8 cellular contexts compared by ENCODE assay signal in genomic region chr20:51022803-51023616, GRCh38. TPM values are rescaled to one million over a fixed set of nuclear protein-coding genes. Genes with fewer than 3 reads are reported as not detected.
DNase-seq lines count a peak whose midpoint lies in the region; ATAC-seq, FAIRE-seq and TF ChIP-seq lines count a peak whose summit lies in the region.

Gene KCNG1 (minus strand): TSS chr20:51023107. CDS start chr20:51010338, 12,769 bp downstream.

- no peak within 1 kb of the TSS for H3K9ac ChIP-seq in HepG2 (ENCODE audit: insufficient read depth, low read depth, low read length)

- CTCF ChIA-PET in activated B cell treated with CpG ODN at 0.5 μM for 24 hours (lab: Charles Lee) (no interaction called here), HepG2 (lab: Yijun Ruan, JAX; ENCODE audit: low intra/inter-chr PET ratio, low total read pairs) (no interaction called here)

- H3K27ac ChIP-seq in HepG2 (ENCODE audit: extremely low read length, insufficient read depth, low read length): no peak within 1 kb of the TSS

- H3K4me1 Mint-ChIP-seq in activated B cell treated with CpG ODN at 0.5 μM for 24 hours: peaks cover 16% of the 10 kb centered on the region
- H3K4me1 Mint-ChIP-seq in dendritic cell treated with granulocyte-macrophage colony-stimulating factor and Interleukin-4, amounts not matched to agents 40 ng/mL and 50 ng/mL, for 4 days (ENCODE audit: low read depth): peaks cover 29% of the 10 kb centered on the region

- no peaks in the 10 kb centered on the region for H3K9me3 Mint-ChIP-seq in activated B cell treated with CpG ODN at 0.5 μM for 24 hours
- H3K9me3 Mint-ChIP-seq in dendritic cell treated with granulocyte-macrophage colony-stimulating factor and Interleukin-4, amounts not matched to agents 40 ng/mL and 50 ng/mL, for 4 days: no peaks in the 10 kb centered on the region

- DNase-seq in GM04504 (ENCODE audit: low read depth) (peak; percentile 59), activated B cell treated with CpG ODN at 0.5 μM for 24 hours (peak; percentile 49), HepG2 (ENCODE audit: low spot score) (no peak)
- peak; percentile 50 for DNase-seq in stimulated activated CD4-positive, alpha-beta T cell treated with anti-CD3 and anti-CD28 coated beads, Interleukin-4, amount 100 ng/mL, for 1 hour

- ATAC-seq in activated B cell treated with CpG ODN at 0.5 μM for 24 hours (ENCODE audit: low read depth) (peak; percentile 89), HepG2 (peak; percentile 77), HG03521 (IDR thresholded peaks at IDR 0.05; ENCODE audit: unreplicated experiment) (no peak), GM18907 (IDR thresholded peaks at IDR 0.05; ENCODE audit: unreplicated experiment) (no peak)

- BruUV-seq in HepG2 (replicated peaks; lab: Mats Ljungman, UMichigan): no TSS peak

- 32% methylated on average over 81 of the region's 108 CpGs for WGBS in HepG2 (ENCODE audit: low lambda C conversion rate)

- no peak within 1 kb of the TSS for H3K4me2 ChIP-seq in HepG2 (ENCODE audit: low read depth, low read length)

- H3K79me2 ChIP-seq in HepG2 (ENCODE audit: insufficient read depth, low read length): no peaks in the 10 kb centered on the region

- TF ChIP-seq EP300 in Ishikawa (IDR thresholded peaks at IDR 0.05; ENCODE audit: borderline replicate concordance): no peak
- no peak for TF ChIP-seq EP300 in HepG2 (IDR thresholded peaks at IDR 0.05; ENCODE audit: low read depth in 2 of 2, low read length in 2 of 2)
- no peak for TF ChIP-seq EP300 in HepG2 (CRISPR knock-in tag; IDR thresholded peaks at IDR 0.05; ENCODE audit: borderline replicate concordance)

- peak within 1 kb of the TSS; percentile 78 for H3K4me3 Mint-ChIP-seq in activated B cell treated with CpG ODN at 0.5 μM for 24 hours
- H3K4me3 Mint-ChIP-seq in dendritic cell treated with granulocyte-macrophage colony-stimulating factor and Interleukin-4, amounts not matched to agents 40 ng/mL and 50 ng/mL, for 4 days: peak within 1 kb of the TSS; percentile 53

- TF ChIP-seq RAD21 in Ishikawa (IDR thresholded peaks at IDR 0.05; ENCODE audit: low read depth) (no peak), HepG2 (CRISPR knock-in tag; IDR thresholded peaks at IDR 0.05) (no peak)

- H3K4me3 ChIP-seq in HepG2 (replicated peaks in 1 of 3; ENCODE audit: insufficient read depth in 1 of 3, low read depth in 2 of 3, low read length in 3 of 3): peak within 1 kb of the TSS in 1 of 3 experiments; percentile 32; a peak in 1 of 6 replicates

- no peak for FAIRE-seq in HepG2 (lab: Jason Lieb, UNC)

- H3K27me3 Mint-ChIP-seq in activated B cell treated with CpG ODN at 0.5 μM for 24 hours: peaks cover 36% of the 10 kb centered on the region
- peaks cover 78% of the 10 kb centered on the region for H3K27me3 Mint-ChIP-seq in dendritic cell treated with granulocyte-macrophage colony-stimulating factor and Interleukin-4, amounts not matched to agents 40 ng/mL and 50 ng/mL, for 4 days

- POLR2A ChIA-PET in activated B cell treated with CpG ODN at 0.5 μM for 24 hours (lab: Charles Lee) (interaction anchor here (0.9 to 1.5 kb wide), 3 partner anchors 12 to 232 kb away, joined by 3 read pairs; no protein-coding TSS in a partner anchor), HepG2 (lab: Yijun Ruan, JAX) (no interaction called here)

- H4K20me1 ChIP-seq in HepG2 (ENCODE audit: insufficient read depth, low read length): no peaks in the 10 kb centered on the region; the same call in 1 of the 2 replicates

- no peak for TF ChIP-seq POLR2A in HepG2 (IDR thresholded peaks at IDR 0.05; ENCODE audit: insufficient read depth in 1 of 2, low read depth in 2 of 2, low read length in 2 of 2)

- no peak within 1 kb of the TSS for H2AFZ ChIP-seq in HepG2 (ENCODE audit: low read length)

- H3K36me3 Mint-ChIP-seq in activated B cell treated with CpG ODN at 0.5 μM for 24 hours (ENCODE audit: low read depth): no peaks in the 10 kb centered on the region
- no peaks in the 10 kb centered on the region for H3K36me3 Mint-ChIP-seq in dendritic cell treated with granulocyte-macrophage colony-stimulating factor and Interleukin-4, amounts not matched to agents 40 ng/mL and 50 ng/mL, for 4 days (ENCODE audit: low read depth)

- peaks cover 23 to 81% of the 10 kb centered on the region in 2 experiments for H3K27me3 ChIP-seq in HepG2 (ENCODE audit: control insufficient read depth in 1 of 2, insufficient read depth in 2 of 2, low read length in 2 of 2)

- no peaks in the 10 kb centered on the region for H3K36me3 ChIP-seq in HepG2 (replicated peaks in 1 of 2; ENCODE audit: control insufficient read depth in 1 of 2, insufficient read depth in 2 of 2, low read length in 2 of 2)

- in situ Hi-C loops in HepG2 (cut with HindIII; ENCODE audit: extremely low pct_ligation_motif_present, low pct_unique_long_range_greater_than_20kb): no loop called here

- TF ChIP-seq CTCF in activated B cell treated with CpG ODN at 0.5 μM for 24 hours (IDR thresholded peaks at IDR 0.05) (no peak), HepG2 (CRISPR knock-in tag; IDR thresholded peaks at IDR 0.05) (no peak)

- H3K4me1 ChIP-seq in HepG2 (ENCODE audit: insufficient read depth, low read length): no peaks in the 10 kb centered on the region

- intact Hi-C loops in activated B cell treated with CpG ODN at 0.5 μM for 24 hours (cut with micrococcal nuclease) (loop anchor here (1.0 to 5.0 kb wide), 2 partner anchors 12 to 69 kb away; no protein-coding TSS in a partner anchor), HepG2 (cut with micrococcal nuclease; ENCODE audit: unreplicated experiment) (no loop called here)
- intact Hi-C loops in dendritic cell treated with granulocyte-macrophage colony-stimulating factor and Interleukin-4, amounts not matched to agents 40 ng/mL and 50 ng/mL, for 4 days (cut with micrococcal nuclease): no loop called here

- no peaks in the 10 kb centered on the region for H3K9me3 ChIP-seq in HepG2 (ENCODE audit: low read length)

- H3K27ac Mint-ChIP-seq in activated B cell treated with CpG ODN at 0.5 μM for 24 hours: peak within 1 kb of the TSS; percentile 31
- H3K27ac Mint-ChIP-seq in dendritic cell treated with granulocyte-macrophage colony-stimulating factor and Interleukin-4, amounts not matched to agents 40 ng/mL and 50 ng/mL, for 4 days: no peak within 1 kb of the TSS

TF ChIP-seq in HepG2, 621 proteins besides CTCF, POLR2A, EP300 and RAD21 (continues in another document):
- no peak for TF ChIP-seq KDM1A (CRISPR knock-in tag; IDR thresholded peaks at IDR 0.05)
- peak; percentile 87 for TF ChIP-seq HNRNPLL (IDR thresholded peaks at IDR 0.05; ENCODE audit: low read depth, low read length, poor library complexity, severe bottlenecking)
- TF ChIP-seq XRCC5 (optimal IDR thresholded peaks at IDR 0.05; ENCODE audit: low read length): peak; percentile 11
- 0 out of 2 replicates have a peak, but pooled peaks have one; percentile 53 for TF ChIP-seq MYPOP (CRISPR knock-in tag; IDR thresholded peaks at IDR 0.05)
- TF ChIP-seq ZNF777 (CRISPR knock-in tag; IDR thresholded peaks at IDR 0.05): peak; percentile 95

RNA-seq across cellular contexts. Expression of gene KCNG1, which starts in this region (rescaled TPM):
- total RNA-seq in activated B cell treated with CpG ODN at 0.5 μM for 24 hours: 7.2 and 7.4 TPM in 2 replicates
- total RNA-seq in HepG2 (2016; rRNA removed; fragmentation: Illumina TruSeq; extraction: Trizol): not detected in 2 replicates
- not detected in 2 replicates for total RNA-seq in HepG2 (2016; cell fraction: cytosol; rRNA removed; fragmentation: Illumina TruSeq; extraction: Trizol; ENCODE audit: low read depth)
- not detected in 2 replicates for total RNA-seq in HepG2 (2016; cell fraction: insoluble cytoplasmic fraction; rRNA removed; fragmentation: Illumina TruSeq; extraction: Trizol)
- total RNA-seq in HepG2 (2016; cell fraction: membrane; rRNA removed; fragmentation: Illumina TruSeq; extraction: Trizol): not detected in 2 replicates
- total RNA-seq in HepG2 (2016; cell fraction: nucleus; rRNA removed; fragmentation: Illumina TruSeq; extraction: Trizol): not detected in 2 replicates
- not detected in 2 replicates for polyA plus RNA-seq in HepG2 (2011; rRNA removed)
- polyA plus RNA-seq in HepG2 (2011; cell fraction: cytosol; rRNA removed): not detected in 2 replicates
- polyA plus RNA-seq in HepG2 (2011; cell fraction: nucleus; rRNA removed): not detected in 2 replicates
- not detected in 2 replicates for polyA plus RNA-seq in HepG2 (2012)
- not detected in 2 replicates for polyA plus RNA-seq in HepG2 (2016; cell fraction: cytosol; fragmentation: Illumina TruSeq; extraction: Trizol; ENCODE audit: low read depth)
- not detected in 2 replicates for polyA plus RNA-seq in HepG2 (2016; cell fraction: insoluble cytoplasmic fraction; fragmentation: Illumina TruSeq; extraction: Trizol; ENCODE audit: low read depth)
- not detected in 2 replicates for polyA plus RNA-seq in HepG2 (2016; cell fraction: membrane; fragmentation: Illumina TruSeq; extraction: Trizol; ENCODE audit: low read depth)
- not detected in 2 replicates for polyA plus RNA-seq in HepG2 (2016; cell fraction: nucleus; fragmentation: Illumina TruSeq; extraction: Trizol; ENCODE audit: insufficient read depth, low read depth)
- not detected in 2 replicates for polyA minus RNA-seq in HepG2 (2011; rRNA and poly(A)+ RNA removed; ENCODE audit: low replicate concordance)
- not detected in 2 replicates for polyA minus RNA-seq in HepG2 (2011; cell fraction: cytosol; rRNA and poly(A)+ RNA removed)
- polyA minus RNA-seq in HepG2 (2011; cell fraction: nucleus; rRNA and poly(A)+ RNA removed): not detected in 2 replicates

Comparison
In these comparisons a context has a peak if more than half of its experiments do, and no peak if none do; other contexts are left out.
1. Peak in ATAC-seq in HepG2; RNA of the gene not detected or under 1 TPM.